1 cellular context compared by ENCODE assay signal in genomic region chr13:51585234-51585672, GRCh38.
TF ChIP-seq lines count a peak whose summit lies in the region.

No MANE protein-coding gene starts in this region.

TF ChIP-seq in HCT116, 20 proteins besides CTCF, POLR2A, EP300 and RAD21 (continued from another document):
- no peak for TF ChIP-seq REST (IDR thresholded peaks at IDR 0.05; ENCODE audit: low read depth)
- no peak for TF ChIP-seq EZH2phosphoT487 (IDR thresholded peaks at IDR 0.05; ENCODE audit: borderline replicate concordance)
